Comparison of ENCODE assay signal across 10 cellular contexts in genomic region chr1:228465571-228466146, GRCh38. TPM values are rescaled to one million over a fixed set of nuclear protein-coding genes. Genes with fewer than 3 reads are reported as not detected.
DNase-seq lines count a peak whose midpoint lies in the region; ATAC-seq lines count a peak whose summit lies in the region.
"Had no signal": no experiment of that assay in that cellular context is flagged by ENCODE, and none has a peak within 500 bp of the region (broad histone marks: within the 10 kb centered on the region; RNA-seq: fewer than 3 reads in every experiment).

No MANE protein-coding gene starts in this region.

- peak overlapping the region; percentile 84 to 85 for H3K4me3 Mint-ChIP-seq in effector memory CD8-positive, alpha-beta T cell

- H3K36me3 Mint-ChIP-seq in effector memory CD8-positive, alpha-beta T cell (ENCODE audit: insufficient read depth): peaks cover 11% of the 10 kb centered on the region

- peak; percentile 28 to 35 for DNase-seq in activated CD4-positive, alpha-beta T cell treated with anti-CD3 and anti-CD28 coated beads, Interleukin-2, amount 50 U/mL, for 48 hours
- DNase-seq in activated CD4-positive, alpha-beta T cell treated with anti-CD3 and anti-CD28 coated beads for 1 hour: no peak
- peak; percentile 39 for DNase-seq in NCI-H82 treated with DMSO at 0.1 percent for 48 hours (lab: John Stamatoyannopoulos, UW; ENCODE audit: unreplicated experiment)
- DNase-seq in effector memory CD8-positive, alpha-beta T cell: no peak
- peak; percentile 17 for DNase-seq in sciatic nerve (ENCODE audit: low spot score)
- no peak for DNase-seq in stimulated activated naive CD4-positive, alpha-beta T cell (lab: John Stamatoyannopoulos, UW)
- no peak for DNase-seq in NCI-H526 (lab: John Stamatoyannopoulos, UW)
- DNase-seq: GOT3, NCI-H524 treated with DMSO at 0.1 percent for 48 hours had no signal

- intact Hi-C loops in sciatic nerve (cut with DNase I): no loop called here

- peak overlapping the region; percentile 49 to 77 for H3K27ac Mint-ChIP-seq in effector memory CD8-positive, alpha-beta T cell

- H3K27me3 Mint-ChIP-seq in effector memory CD8-positive, alpha-beta T cell: peaks cover 0 to 2% of the 10 kb centered on the region in 2 donors

- H3K4me1 Mint-ChIP-seq in effector memory CD8-positive, alpha-beta T cell (ENCODE audit: low read depth in 2 of 2): peaks cover 43 to 45% of the 10 kb centered on the region in 2 donors

- H3K9me3 Mint-ChIP-seq in effector memory CD8-positive, alpha-beta T cell: no peaks in the 10 kb centered on the region

- peak; percentile 23 for ATAC-seq in effector memory CD8-positive, alpha-beta T cell (replicated peaks)
- ATAC-seq in sciatic nerve: no peak
- ATAC-seq in GM21390 (IDR thresholded peaks at IDR 0.05; ENCODE audit: unreplicated experiment): no peak

RNA-seq across cellular contexts. Expression of gene RNF187, which starts 21.5 kb away (rescaled TPM):
- total RNA-seq in sciatic nerve: 96.3 TPM

RNA-seq across cellular contexts. Expression of gene TRIM17, which starts 49.0 kb away (rescaled TPM):
- 1.2 TPM for total RNA-seq in sciatic nerve

RNA-seq across cellular contexts. Expression of gene TRIM11, which starts 59.0 kb away (rescaled TPM):
- total RNA-seq in sciatic nerve: 18.1 TPM

Comparison
In these comparisons a context has a peak if more than half of its experiments do, and no peak if none do; other contexts are left out.
1. DNase-seq: peak in activated CD4-positive, alpha-beta T cell treated with anti-CD3 and anti-CD28 coated beads, Interleukin-2, amount 50 U/mL, for 48 hours (2 of 2), NCI-H82 treated with DMSO at 0.1 percent for 48 hours (single experiment) and sciatic nerve (single experiment); none in activated CD4-positive, alpha-beta T cell treated with anti-CD3 and anti-CD28 coated beads for 1 hour (single experiment), effector memory CD8-positive, alpha-beta T cell (0 of 3), stimulated activated naive CD4-positive, alpha-beta T cell (0 of 6) and NCI-H526 (0 of 2).